Comparison of ENCODE assay signal across 1 cellular context in the genomic region with DNA sequence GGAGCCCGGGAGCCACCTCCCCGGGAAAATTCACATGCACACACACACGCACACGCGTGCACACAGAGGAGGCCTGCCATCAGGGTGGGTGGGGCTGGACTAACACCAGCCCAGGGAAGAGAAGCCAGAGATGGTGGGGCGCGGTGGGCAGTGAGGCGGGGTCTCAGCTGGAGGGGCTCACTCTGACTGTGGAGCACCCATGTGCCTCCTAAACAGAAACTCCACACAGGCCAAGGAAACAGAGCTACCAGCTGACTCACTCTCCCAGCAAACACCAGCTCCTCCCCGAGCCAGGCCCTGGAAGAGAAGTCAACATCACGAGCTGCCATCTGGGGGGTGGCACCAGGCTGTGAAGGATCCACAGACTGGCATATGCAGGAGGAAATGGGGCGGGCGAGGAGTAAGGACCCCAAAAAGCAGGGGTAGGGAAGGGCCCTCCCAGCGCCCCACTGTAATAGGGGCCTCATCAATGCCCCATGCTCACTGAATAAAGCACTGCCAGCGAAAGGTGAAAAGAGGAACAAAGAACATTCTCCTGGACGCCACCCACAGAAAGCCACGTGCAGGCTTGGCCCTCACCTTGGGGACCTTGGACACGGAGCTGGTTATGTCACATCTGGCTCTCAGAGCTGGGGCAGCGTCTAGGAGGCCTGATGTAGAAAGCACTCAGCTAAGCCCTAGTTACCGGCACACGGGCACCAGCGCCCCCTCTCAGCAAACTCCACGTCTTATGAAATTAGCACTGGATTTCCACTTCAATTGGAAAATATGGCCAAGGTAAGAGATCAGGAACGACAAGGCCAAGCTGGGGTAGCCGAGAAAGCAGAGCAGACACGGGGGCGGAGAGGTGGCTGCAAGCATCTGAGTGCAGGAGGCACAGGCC.
TF ChIP-seq lines count a peak whose summit lies in the region.

No MANE protein-coding gene starts in this region.

TF ChIP-seq in HepG2, 621 proteins besides CTCF, POLR2A, EP300 and RAD21 (continued from another document and continues in another):
- TF ChIP-seq, protein P1, sequence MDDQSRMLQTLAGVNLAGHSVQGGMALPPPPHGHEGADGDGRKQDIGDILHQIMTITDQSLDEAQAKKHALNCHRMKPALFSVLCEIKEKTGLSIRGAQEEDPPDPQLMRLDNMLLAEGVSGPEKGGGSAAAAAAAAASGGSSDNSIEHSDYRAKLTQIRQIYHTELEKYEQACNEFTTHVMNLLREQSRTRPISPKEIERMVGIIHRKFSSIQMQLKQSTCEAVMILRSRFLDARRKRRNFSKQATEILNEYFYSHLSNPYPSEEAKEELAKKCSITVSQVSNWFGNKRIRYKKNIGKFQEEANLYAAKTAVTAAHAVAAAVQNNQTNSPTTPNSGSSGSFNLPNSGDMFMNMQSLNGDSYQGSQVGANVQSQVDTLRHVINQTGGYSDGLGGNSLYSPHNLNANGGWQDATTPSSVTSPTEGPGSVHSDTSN (CRISPR knock-in tag; IDR thresholded peaks at IDR 0.05; ENCODE audit: borderline replicate concordance): no peak
- TF ChIP-seq HOXA5 (CRISPR knock-in tag; IDR thresholded peaks at IDR 0.05) (no peak), ZNF253 (CRISPR knock-in tag; IDR thresholded peaks at IDR 0.05; ENCODE audit: borderline replicate concordance) (no peak), ZNF460 (CRISPR knock-in tag; IDR thresholded peaks at IDR 0.05; ENCODE audit: borderline replicate concordance) (no peak), HOXD1 (CRISPR knock-in tag; IDR thresholded peaks at IDR 0.05) (no peak), ELF1 (CRISPR knock-in tag; IDR thresholded peaks at IDR 0.05) (no peak), GTF2F1 (IDR thresholded peaks at IDR 0.05; ENCODE audit: low read length) (no peak), SAFB2 (CRISPR knock-in tag; IDR thresholded peaks at IDR 0.05; ENCODE audit: borderline replicate concordance, low read depth) (no peak), KLF15 (CRISPR knock-in tag; IDR thresholded peaks at IDR 0.05; ENCODE audit: borderline replicate concordance) (no peak), ZSCAN25 (CRISPR knock-in tag; IDR thresholded peaks at IDR 0.05) (no peak), DNMT1 (CRISPR knock-in tag; IDR thresholded peaks at IDR 0.05) (0 out of 2 replicates have a peak, but pooled peaks have one; percentile 42), JUN (CRISPR knock-in tag; IDR thresholded peaks at IDR 0.05) (0 out of 2 replicates have a peak, but pooled peaks have one; percentile 53), IRX3 (CRISPR knock-in tag; IDR thresholded peaks at IDR 0.05; ENCODE audit: borderline replicate concordance, low read depth) (no peak), RFX1 (IDR thresholded peaks at IDR 0.05) (no peak), ZNF510 (CRISPR knock-in tag; IDR thresholded peaks at IDR 0.05; ENCODE audit: low read depth) (no peak)
- TF ChIP-seq, protein P2, sequence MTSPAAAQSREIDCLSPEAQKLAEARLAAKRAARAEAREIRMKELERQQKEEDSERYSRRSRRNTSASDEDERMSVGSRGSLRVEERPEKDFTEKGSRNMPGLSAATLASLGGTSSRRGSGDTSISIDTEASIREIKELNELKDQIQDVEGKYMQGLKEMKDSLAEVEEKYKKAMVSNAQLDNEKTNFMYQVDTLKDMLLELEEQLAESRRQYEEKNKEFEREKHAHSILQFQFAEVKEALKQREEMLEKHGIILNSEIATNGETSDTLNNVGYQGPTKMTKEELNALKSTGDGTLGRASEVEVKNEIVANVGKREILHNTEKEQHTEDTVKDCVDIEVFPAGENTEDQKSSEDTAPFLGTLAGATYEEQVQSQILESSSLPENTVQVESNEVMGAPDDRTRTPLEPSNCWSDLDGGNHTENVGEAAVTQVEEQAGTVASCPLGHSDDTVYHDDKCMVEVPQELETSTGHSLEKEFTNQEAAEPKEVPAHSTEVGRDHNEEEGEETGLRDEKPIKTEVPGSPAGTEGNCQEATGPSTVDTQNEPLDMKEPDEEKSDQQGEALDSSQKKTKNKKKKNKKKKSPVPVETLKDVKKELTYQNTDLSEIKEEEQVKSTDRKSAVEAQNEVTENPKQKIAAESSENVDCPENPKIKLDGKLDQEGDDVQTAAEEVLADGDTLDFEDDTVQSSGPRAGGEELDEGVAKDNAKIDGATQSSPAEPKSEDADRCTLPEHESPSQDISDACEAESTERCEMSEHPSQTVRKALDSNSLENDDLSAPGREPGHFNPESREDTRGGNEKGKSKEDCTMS (CRISPR knock-in tag; conservative IDR thresholded peaks at IDR 0.05): no peak
- TF ChIP-seq, protein P3, sequence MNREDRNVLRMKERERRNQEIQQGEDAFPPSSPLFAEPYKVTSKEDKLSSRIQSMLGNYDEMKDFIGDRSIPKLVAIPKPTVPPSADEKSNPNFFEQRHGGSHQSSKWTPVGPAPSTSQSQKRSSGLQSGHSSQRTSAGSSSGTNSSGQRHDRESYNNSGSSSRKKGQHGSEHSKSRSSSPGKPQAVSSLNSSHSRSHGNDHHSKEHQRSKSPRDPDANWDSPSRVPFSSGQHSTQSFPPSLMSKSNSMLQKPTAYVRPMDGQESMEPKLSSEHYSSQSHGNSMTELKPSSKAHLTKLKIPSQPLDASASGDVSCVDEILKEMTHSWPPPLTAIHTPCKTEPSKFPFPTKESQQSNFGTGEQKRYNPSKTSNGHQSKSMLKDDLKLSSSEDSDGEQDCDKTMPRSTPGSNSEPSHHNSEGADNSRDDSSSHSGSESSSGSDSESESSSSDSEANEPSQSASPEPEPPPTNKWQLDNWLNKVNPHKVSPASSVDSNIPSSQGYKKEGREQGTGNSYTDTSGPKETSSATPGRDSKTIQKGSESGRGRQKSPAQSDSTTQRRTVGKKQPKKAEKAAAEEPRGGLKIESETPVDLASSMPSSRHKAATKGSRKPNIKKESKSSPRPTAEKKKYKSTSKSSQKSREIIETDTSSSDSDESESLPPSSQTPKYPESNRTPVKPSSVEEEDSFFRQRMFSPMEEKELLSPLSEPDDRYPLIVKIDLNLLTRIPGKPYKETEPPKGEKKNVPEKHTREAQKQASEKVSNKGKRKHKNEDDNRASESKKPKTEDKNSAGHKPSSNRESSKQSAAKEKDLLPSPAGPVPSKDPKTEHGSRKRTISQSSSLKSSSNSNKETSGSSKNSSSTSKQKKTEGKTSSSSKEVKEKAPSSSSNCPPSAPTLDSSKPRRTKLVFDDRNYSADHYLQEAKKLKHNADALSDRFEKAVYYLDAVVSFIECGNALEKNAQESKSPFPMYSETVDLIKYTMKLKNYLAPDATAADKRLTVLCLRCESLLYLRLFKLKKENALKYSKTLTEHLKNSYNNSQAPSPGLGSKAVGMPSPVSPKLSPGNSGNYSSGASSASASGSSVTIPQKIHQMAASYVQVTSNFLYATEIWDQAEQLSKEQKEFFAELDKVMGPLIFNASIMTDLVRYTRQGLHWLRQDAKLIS (CRISPR knock-in tag; IDR thresholded peaks at IDR 0.05): no peak
- TF ChIP-seq, protein P4, sequence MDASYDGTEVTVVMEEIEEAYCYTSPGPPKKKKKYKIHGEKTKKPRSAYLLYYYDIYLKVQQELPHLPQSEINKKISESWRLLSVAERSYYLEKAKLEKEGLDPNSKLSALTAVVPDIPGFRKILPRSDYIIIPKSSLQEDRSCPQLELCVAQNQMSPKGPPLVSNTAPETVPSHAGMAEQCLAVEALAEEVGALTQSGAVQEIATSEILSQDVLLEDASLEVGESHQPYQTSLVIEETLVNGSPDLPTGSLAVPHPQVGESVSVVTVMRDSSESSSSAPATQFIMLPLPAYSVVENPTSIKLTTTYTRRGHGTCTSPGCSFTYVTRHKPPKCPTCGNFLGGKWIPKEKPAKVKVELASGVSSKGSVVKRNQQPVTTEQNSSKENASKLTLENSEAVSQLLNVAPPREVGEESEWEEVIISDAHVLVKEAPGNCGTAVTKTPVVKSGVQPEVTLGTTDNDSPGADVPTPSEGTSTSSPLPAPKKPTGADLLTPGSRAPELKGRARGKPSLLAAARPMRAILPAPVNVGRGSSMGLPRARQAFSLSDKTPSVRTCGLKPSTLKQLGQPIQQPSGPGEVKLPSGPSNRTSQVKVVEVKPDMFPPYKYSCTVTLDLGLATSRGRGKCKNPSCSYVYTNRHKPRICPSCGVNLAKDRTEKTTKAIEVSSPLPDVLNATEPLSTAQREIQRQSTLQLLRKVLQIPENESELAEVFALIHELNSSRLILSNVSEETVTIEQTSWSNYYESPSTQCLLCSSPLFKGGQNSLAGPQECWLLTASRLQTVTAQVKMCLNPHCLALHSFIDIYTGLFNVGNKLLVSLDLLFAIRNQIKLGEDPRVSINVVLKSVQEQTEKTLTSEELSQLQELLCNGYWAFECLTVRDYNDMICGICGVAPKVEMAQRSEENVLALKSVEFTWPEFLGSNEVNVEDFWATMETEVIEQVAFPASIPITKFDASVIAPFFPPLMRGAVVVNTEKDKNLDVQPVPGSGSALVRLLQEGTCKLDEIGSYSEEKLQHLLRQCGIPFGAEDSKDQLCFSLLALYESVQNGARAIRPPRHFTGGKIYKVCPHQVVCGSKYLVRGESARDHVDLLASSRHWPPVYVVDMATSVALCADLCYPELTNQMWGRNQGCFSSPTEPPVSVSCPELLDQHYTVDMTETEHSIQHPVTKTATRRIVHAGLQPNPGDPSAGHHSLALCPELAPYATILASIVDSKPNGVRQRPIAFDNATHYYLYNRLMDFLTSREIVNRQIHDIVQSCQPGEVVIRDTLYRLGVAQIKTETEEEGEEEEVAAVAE (CRISPR knock-in tag; IDR thresholded peaks at IDR 0.05; ENCODE audit: borderline replicate concordance): no peak
- TF ChIP-seq, protein P5, sequence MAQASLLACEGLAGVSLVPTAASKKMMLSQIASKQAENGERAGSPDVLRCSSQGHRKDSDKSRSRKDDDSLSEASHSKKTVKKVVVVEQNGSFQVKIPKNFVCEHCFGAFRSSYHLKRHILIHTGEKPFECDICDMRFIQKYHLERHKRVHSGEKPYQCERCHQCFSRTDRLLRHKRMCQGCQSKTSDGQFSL (CRISPR knock-in tag; IDR thresholded peaks at IDR 0.05): 0 out of 2 replicates have a peak, but pooled peaks have one; percentile 21
- TF ChIP-seq, protein P6, sequence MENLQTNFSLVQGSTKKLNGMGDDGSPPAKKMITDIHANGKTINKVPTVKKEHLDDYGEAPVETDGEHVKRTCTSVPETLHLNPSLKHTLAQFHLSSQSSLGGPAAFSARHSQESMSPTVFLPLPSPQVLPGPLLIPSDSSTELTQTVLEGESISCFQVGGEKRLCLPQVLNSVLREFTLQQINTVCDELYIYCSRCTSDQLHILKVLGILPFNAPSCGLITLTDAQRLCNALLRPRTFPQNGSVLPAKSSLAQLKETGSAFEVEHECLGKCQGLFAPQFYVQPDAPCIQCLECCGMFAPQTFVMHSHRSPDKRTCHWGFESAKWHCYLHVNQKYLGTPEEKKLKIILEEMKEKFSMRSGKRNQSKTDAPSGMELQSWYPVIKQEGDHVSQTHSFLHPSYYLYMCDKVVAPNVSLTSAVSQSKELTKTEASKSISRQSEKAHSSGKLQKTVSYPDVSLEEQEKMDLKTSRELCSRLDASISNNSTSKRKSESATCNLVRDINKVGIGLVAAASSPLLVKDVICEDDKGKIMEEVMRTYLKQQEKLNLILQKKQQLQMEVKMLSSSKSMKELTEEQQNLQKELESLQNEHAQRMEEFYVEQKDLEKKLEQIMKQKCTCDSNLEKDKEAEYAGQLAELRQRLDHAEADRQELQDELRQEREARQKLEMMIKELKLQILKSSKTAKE (CRISPR knock-in tag; IDR thresholded peaks at IDR 0.05; ENCODE audit: borderline replicate concordance): peak; percentile 40; the same call in 1 of the 2 replicates
- TF ChIP-seq, protein P7, sequence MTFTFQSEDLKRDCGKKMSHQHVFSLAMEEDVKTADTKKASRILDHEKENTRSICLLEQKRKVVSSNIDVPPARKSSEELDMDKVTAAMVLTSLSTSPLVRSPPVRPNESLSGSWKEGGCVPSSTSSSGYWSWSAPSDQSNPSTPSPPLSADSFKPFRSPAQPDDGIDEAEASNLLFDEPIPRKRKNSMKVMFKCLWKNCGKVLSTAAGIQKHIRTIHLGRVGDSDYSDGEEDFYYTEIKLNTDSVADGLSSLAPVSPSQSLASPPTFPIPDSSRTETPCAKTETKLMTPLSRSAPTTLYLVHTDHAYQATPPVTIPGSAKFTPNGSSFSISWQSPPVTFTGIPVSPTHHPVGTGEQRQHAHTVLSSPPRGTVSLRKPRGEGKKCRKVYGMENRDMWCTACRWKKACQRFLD (CRISPR knock-in tag; IDR thresholded peaks at IDR 0.05; ENCODE audit: borderline replicate concordance): no peak
- TF ChIP-seq, protein P8, sequence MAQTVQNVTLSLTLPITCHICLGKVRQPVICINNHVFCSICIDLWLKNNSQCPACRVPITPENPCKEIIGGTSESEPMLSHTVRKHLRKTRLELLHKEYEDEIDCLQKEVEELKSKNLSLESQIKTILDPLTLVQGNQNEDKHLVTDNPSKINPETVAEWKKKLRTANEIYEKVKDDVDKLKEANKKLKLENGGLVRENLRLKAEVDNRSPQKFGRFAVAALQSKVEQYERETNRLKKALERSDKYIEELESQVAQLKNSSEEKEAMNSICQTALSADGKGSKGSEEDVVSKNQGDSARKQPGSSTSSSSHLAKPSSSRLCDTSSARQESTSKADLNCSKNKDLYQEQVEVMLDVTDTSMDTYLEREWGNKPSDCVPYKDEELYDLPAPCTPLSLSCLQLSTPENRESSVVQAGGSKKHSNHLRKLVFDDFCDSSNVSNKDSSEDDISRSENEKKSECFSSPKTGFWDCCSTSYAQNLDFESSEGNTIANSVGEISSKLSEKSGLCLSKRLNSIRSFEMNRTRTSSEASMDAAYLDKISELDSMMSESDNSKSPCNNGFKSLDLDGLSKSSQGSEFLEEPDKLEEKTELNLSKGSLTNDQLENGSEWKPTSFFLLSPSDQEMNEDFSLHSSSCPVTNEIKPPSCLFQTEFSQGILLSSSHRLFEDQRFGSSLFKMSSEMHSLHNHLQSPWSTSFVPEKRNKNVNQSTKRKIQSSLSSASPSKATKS (CRISPR knock-in tag; IDR thresholded peaks at IDR 0.05): no peak
- TF ChIP-seq, protein P9, sequence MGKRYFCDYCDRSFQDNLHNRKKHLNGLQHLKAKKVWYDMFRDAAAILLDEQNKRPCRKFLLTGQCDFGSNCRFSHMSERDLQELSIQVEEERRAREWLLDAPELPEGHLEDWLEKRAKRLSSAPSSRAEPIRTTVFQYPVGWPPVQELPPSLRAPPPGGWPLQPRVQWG (CRISPR knock-in tag; IDR thresholded peaks at IDR 0.05; ENCODE audit: borderline replicate concordance, low read depth): no peak
